Comparison of ENCODE assay signal across 19 cellular contexts in the genomic region with DNA sequence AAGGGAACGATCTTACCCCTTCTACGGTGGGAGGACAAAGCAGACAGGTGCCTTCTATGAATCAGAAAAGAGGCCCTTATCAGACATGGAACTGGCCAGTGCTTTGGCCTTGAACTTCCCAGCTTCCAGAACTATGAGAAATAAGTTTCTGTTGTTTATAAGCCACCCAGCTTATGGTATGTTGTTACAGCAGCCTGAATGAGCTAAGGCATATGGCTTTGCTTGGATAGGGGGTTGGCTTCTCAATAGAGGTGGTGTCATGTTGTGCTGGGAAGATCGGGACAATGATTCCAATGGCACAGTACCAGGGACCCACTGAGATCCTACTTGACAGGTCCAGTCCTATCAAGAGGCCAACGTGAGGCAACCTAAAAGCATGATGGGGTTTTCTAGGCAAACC.
DNase-seq lines count a peak whose midpoint lies in the region; ATAC-seq and TF ChIP-seq lines count a peak whose summit lies in the region.
"Had no signal": no experiment of that assay in that cellular context is flagged by ENCODE, and none has a peak within 500 bp of the region (broad histone marks: within the 10 kb centered on the region; RNA-seq: fewer than 3 reads in every experiment).

No MANE protein-coding gene starts in this region.

- H3K4me1 ChIP-seq in mesodermal cell (ENCODE audit: control insufficient read depth, insufficient read depth, low read length, poor library complexity, severe bottlenecking): peaks cover 41% of the 10 kb centered on the region
- H3K4me1 ChIP-seq in thoracic aorta (ENCODE audit: control insufficient read depth in 1 of 2, low read depth in 2 of 2): peaks cover 2 to 20% of the 10 kb centered on the region in 2 donors
- H3K4me1 ChIP-seq in adrenal gland (replicated peaks in 1 of 2): no peaks in the 10 kb centered on the region
- no peaks in the 10 kb centered on the region for H3K4me1 ChIP-seq in CD8-positive, alpha-beta T cell (ENCODE audit: insufficient read depth, low read length)

- peak; percentile 51 for ATAC-seq in thoracic aorta (ENCODE audit: insufficient number of reproducible peaks, low FRiP score, low read depth)
- no peak for ATAC-seq in CD8-positive, alpha-beta T cell

- H3K36me3 Mint-ChIP-seq in HFFc6 (ENCODE audit: low read depth): no peaks in the 10 kb centered on the region
- peaks cover 11% of the 10 kb centered on the region for H3K36me3 Mint-ChIP-seq in CD8-positive, alpha-beta T cell

- H3K4me1 Mint-ChIP-seq in HFFc6 (ENCODE audit: low read depth): peaks cover 37% of the 10 kb centered on the region
- no peaks in the 10 kb centered on the region for H3K4me1 Mint-ChIP-seq in CD8-positive, alpha-beta T cell (ENCODE audit: low read depth)
- H3K4me1 Mint-ChIP-seq: activated CD4-positive, alpha-beta T cell treated with anti-CD3 and anti-CD28 coated beads, Interleukin-2, amount 10 ng/mL, durations not matched to agents 24 days and 14 days; activated naive CD4-positive, alpha-beta T cell treated with anti-CD3 and anti-CD28 coated beads, Interleukin-2, amount 50 U/mL, for 24 hours; CD4-positive, alpha-beta memory T cell; central memory CD8-positive, alpha-beta T cell had no signal

- intact Hi-C loops in adrenal gland (cut with DNase I): no loop called here
- intact Hi-C loops in CD8-positive, alpha-beta T cell (cut with DNase I, micrococcal nuclease): no loop called here

- H3K9me3 ChIP-seq in mesodermal cell (ENCODE audit: control insufficient read depth, low read length) (no peaks in the 10 kb centered on the region), thoracic aorta (no peaks in the 10 kb centered on the region), adrenal gland (replicated peaks in 1 of 3) (no peaks in the 10 kb centered on the region)
- H3K9me3 ChIP-seq in CD8-positive, alpha-beta T cell (ENCODE audit: low read length): no peaks in the 10 kb centered on the region
- H3K9me3 ChIP-seq: ascending aorta, lower lobe of right lung had no signal

- DNase-seq in HFFc6: no peak
- no peak for DNase-seq in RWPE1 (ENCODE audit: low spot score)
- no peak for DNase-seq in thoracic aorta (ENCODE audit: low spot score)
- no peak for DNase-seq in adrenal gland
- DNase-seq in mucosa of gallbladder (ENCODE audit: low spot score): no peak
- no peak for DNase-seq in CD8-positive, alpha-beta T cell
- DNase-seq: activated CD4-positive, alpha-beta T cell treated with anti-CD3 and anti-CD28 coated beads, Interleukin-2, amount 10 ng/mL, durations not matched to agents 24 days and 14 days; CD4-positive, alpha-beta memory T cell; lower lobe of right lung; NCI-H1694 treated with DMSO at 0.1 percent for 48 hours; NCI-H526; stimulated activated CD4-positive, alpha-beta T cell treated with anti-CD3 and anti-CD28 coated beads, Interleukin-4, amount 100 ng/mL, for 24 hours; stimulated activated naive CD4-positive, alpha-beta T cell had no signal

- 82 to 83% methylated on average over 2 to 4 of the region's 4 CpGs for WGBS in mesodermal cell (ENCODE audit: insufficient coverage in 2 of 2), 2 experiments
- WGBS in adrenal gland, 4 donors: 57 to 93% (median 77%) methylated on average over 4 of the region's 4 CpGs

- no peaks in the 10 kb centered on the region for H3K9me3 Mint-ChIP-seq in HFFc6
- H3K9me3 Mint-ChIP-seq in CD8-positive, alpha-beta T cell: no peaks in the 10 kb centered on the region
- H3K9me3 Mint-ChIP-seq: activated CD4-positive, alpha-beta T cell treated with anti-CD3 and anti-CD28 coated beads, Interleukin-2, amount 10 ng/mL, durations not matched to agents 24 days and 14 days; activated naive CD4-positive, alpha-beta T cell treated with anti-CD3 and anti-CD28 coated beads, Interleukin-2, amount 50 U/mL, for 24 hours; central memory CD8-positive, alpha-beta T cell; T-helper 2 cell treated with Interferon-gamma antibody and Interleukin-4, amounts not matched to agents 5 μg/mL and 100 μg/mL, for 36 hours had no signal

- H3K4me3 ChIP-seq in mesodermal cell (ENCODE audit: extremely low read depth, insufficient read depth, low read length, poor library complexity, severe bottlenecking) (no peak overlapping the region), thoracic aorta (no peak overlapping the region), adrenal gland (no peak overlapping the region)
- H3K4me3 ChIP-seq in CD8-positive, alpha-beta T cell (ENCODE audit: low read depth, low read length): no peak overlapping the region
- H3K4me3 ChIP-seq: ascending aorta, lower lobe of right lung, SK-N-MC had no signal

- peak overlapping the region; percentile 86 for H3K27ac ChIP-seq in RWPE1
- H3K27ac ChIP-seq in mesodermal cell (ENCODE audit: low read depth, low read length, severe bottlenecking): peak overlapping the region; percentile 96
- no peak overlapping the region for H3K27ac ChIP-seq in thoracic aorta
- H3K27ac ChIP-seq in adrenal gland: no peak overlapping the region
- H3K27ac ChIP-seq in CD8-positive, alpha-beta T cell (ENCODE audit: low read depth, low read length): no peak overlapping the region
- H3K27ac ChIP-seq: ascending aorta, lower lobe of right lung, SK-N-MC had no signal

- CTCF ChIA-PET in RWPE1 (lab: Yijun Ruan, JAX): no interaction called here
- CTCF ChIA-PET in CD8-positive, alpha-beta T cell (lab: Charles Lee): interaction anchor here (1.2 kb wide), 1 partner anchor 11 kb away, joined by 3 read pairs; no protein-coding TSS in a partner anchor

- H3K4me3 Mint-ChIP-seq in HFFc6: no peak overlapping the region; the same call in 1 of the 2 replicates
- H3K4me3 Mint-ChIP-seq in CD8-positive, alpha-beta T cell: no peak overlapping the region
- H3K4me3 Mint-ChIP-seq: activated CD4-positive, alpha-beta T cell treated with anti-CD3 and anti-CD28 coated beads, Interleukin-2, amount 10 ng/mL, durations not matched to agents 24 days and 14 days; activated naive CD4-positive, alpha-beta T cell treated with anti-CD3 and anti-CD28 coated beads, Interleukin-2, amount 50 U/mL, for 24 hours; central memory CD8-positive, alpha-beta T cell; T-helper 2 cell treated with Interferon-gamma antibody and Interleukin-4, amounts not matched to agents 5 μg/mL and 100 μg/mL, for 36 hours had no signal

- TF ChIP-seq CTCF in HFFc6 (IDR thresholded peaks at IDR 0.05) (no peak), RWPE1 (conservative IDR thresholded peaks at IDR 0.05; ENCODE audit: low read depth) (no peak), thoracic aorta (IDR thresholded peaks at IDR 0.05) (no peak), adrenal gland (IDR thresholded peaks at IDR 0.05) (no peak)
- no peak for TF ChIP-seq CTCF in CD8-positive, alpha-beta T cell (IDR thresholded peaks at IDR 0.05)

- H3K27me3 ChIP-seq in thoracic aorta (replicated peaks; ENCODE audit: insufficient read depth) (no peaks in the 10 kb centered on the region), adrenal gland (no peaks in the 10 kb centered on the region)
- H3K27me3 ChIP-seq in CD8-positive, alpha-beta T cell (ENCODE audit: insufficient read depth, low read length): no peaks in the 10 kb centered on the region
- H3K27me3 ChIP-seq: ascending aorta had no signal

- H3K36me3 ChIP-seq in mesodermal cell (ENCODE audit: control insufficient read depth, insufficient read depth, low read length) (no peaks in the 10 kb centered on the region), thoracic aorta (no peaks in the 10 kb centered on the region), adrenal gland (replicated peaks in 1 of 2) (no peaks in the 10 kb centered on the region)
- H3K36me3 ChIP-seq in CD8-positive, alpha-beta T cell (ENCODE audit: insufficient read depth, low read length): no peaks in the 10 kb centered on the region
- H3K36me3 ChIP-seq: ascending aorta, lower lobe of right lung had no signal

- POLR2A ChIA-PET in RWPE1 (lab: Yijun Ruan, JAX; ENCODE audit: low non-redundant PET): no interaction called here
- POLR2A ChIA-PET in CD8-positive, alpha-beta T cell (lab: Charles Lee): no interaction called here

- peaks cover 6% of the 10 kb centered on the region for H3K27me3 Mint-ChIP-seq in HFFc6 (ENCODE audit: insufficient read depth)
- no peaks in the 10 kb centered on the region for H3K27me3 Mint-ChIP-seq in CD8-positive, alpha-beta T cell (ENCODE audit: low read depth)
- H3K27me3 Mint-ChIP-seq: activated CD4-positive, alpha-beta T cell treated with anti-CD3 and anti-CD28 coated beads, Interleukin-2, amount 10 ng/mL, durations not matched to agents 24 days and 14 days; activated naive CD4-positive, alpha-beta T cell treated with anti-CD3 and anti-CD28 coated beads, Interleukin-2, amount 50 U/mL, for 24 hours; CD4-positive, alpha-beta memory T cell; central memory CD8-positive, alpha-beta T cell had no signal

- peak overlapping the region; percentile 60; the same call in 1 of the 2 replicates for H3K27ac Mint-ChIP-seq in HFFc6
- no peak overlapping the region for H3K27ac Mint-ChIP-seq in CD8-positive, alpha-beta T cell
- H3K27ac Mint-ChIP-seq: activated CD4-positive, alpha-beta T cell treated with anti-CD3 and anti-CD28 coated beads, Interleukin-2, amount 10 ng/mL, durations not matched to agents 24 days and 14 days; activated naive CD4-positive, alpha-beta T cell treated with anti-CD3 and anti-CD28 coated beads, Interleukin-2, amount 50 U/mL, for 24 hours; CD4-positive, alpha-beta memory T cell; T-helper 2 cell treated with Interferon-gamma antibody and Interleukin-4, amounts not matched to agents 5 μg/mL and 100 μg/mL, for 36 hours had no signal

- TF ChIP-seq POLR2A in adrenal gland (IDR thresholded peaks at IDR 0.05): no peak

Comparison
In these comparisons a context has a peak if more than half of its experiments do, and no peak if none do; other contexts are left out.
1. H3K27ac ChIP-seq: peak in RWPE1 (single experiment) and mesodermal cell (single experiment); none in thoracic aorta (0 of 2), adrenal gland (0 of 5) and CD8-positive, alpha-beta T cell (single experiment).